ENCODE assay signal across 8 cellular contexts in genomic region chr1:40783001-40783905, GRCh38.
A peak's percentile ranks its signal among the peaks of the same experiment; 100 is the strongest.
DNase-seq lines count a peak whose midpoint lies in the region; ATAC-seq and TF ChIP-seq lines count a peak whose summit lies in the region.

KCNQ4 (plus strand) TSS chr1:40783787; CDS start chr1:40784094, 307 bp downstream.

- in situ Hi-C loops in brain microvascular endothelial cell (cut with HindIII; ENCODE audit: low pct_ligation_motif_present, low sequenced_read_pairs), result no loop called here

- peak within 1 kb of the TSS; percentile 29 for H3K4me3 ChIP-seq in brain microvascular endothelial cell (ENCODE audit: low read depth, low read length)

- H3K27me3 ChIP-seq in brain microvascular endothelial cell (replicated peaks), result peaks cover 5% of the 10 kb centered on the region

- no peak for ATAC-seq in HG03460 (IDR thresholded peaks at IDR 0.05; ENCODE audit: unreplicated experiment)

- DNase-seq in NCI-H2107 treated with DMSO at 0.1 percent for 48 hours (lab: John Stamatoyannopoulos, UW; ENCODE audit: unreplicated experiment) (peak; percentile 17), NCI-H2107 (lab: John Stamatoyannopoulos, UW) (no peak), NCI-H69 (lab: John Stamatoyannopoulos, UW) (peak; percentile 72), brain microvascular endothelial cell (no peak), iPS-NIHi7 (ENCODE audit: extremely low spot score) (peak; percentile 66), GF-D8 (lab: John Stamatoyannopoulos, UW) (no peak)
- peak; percentile 12 to 29 for DNase-seq in stimulated activated CD4-positive, alpha-beta T cell treated with anti-CD3 and anti-CD28 coated beads, Interleukin-1b, Interleukin-23, amount 100 ng/mL, for 4 hours (ENCODE audit: low read depth in 2 of 2)

- no peak within 1 kb of the TSS for H3K27ac ChIP-seq in brain microvascular endothelial cell

- H3K36me3 ChIP-seq in brain microvascular endothelial cell (replicated peaks), result no peaks in the 10 kb centered on the region

- no peak for TF ChIP-seq CTCF in brain microvascular endothelial cell (IDR thresholded peaks at IDR 0.05; ENCODE audit: low read depth, low read length, missing control alignments)

Comparison
In these comparisons a context has a peak if more than half of its experiments do, and no peak if none do; other contexts are left out.
1. DNase-seq: peak in NCI-H2107 treated with DMSO at 0.1 percent for 48 hours (single experiment), NCI-H69 (single experiment), iPS-NIHi7 (single experiment) and stimulated activated CD4-positive, alpha-beta T cell treated with anti-CD3 and anti-CD28 coated beads, Interleukin-1b, Interleukin-23, amount 100 ng/mL, for 4 hours (2 of 2); none in NCI-H2107 (single experiment), brain microvascular endothelial cell (single experiment) and GF-D8 (single experiment).